ENCODE assay signal across 8 cellular contexts in the genomic region with DNA sequence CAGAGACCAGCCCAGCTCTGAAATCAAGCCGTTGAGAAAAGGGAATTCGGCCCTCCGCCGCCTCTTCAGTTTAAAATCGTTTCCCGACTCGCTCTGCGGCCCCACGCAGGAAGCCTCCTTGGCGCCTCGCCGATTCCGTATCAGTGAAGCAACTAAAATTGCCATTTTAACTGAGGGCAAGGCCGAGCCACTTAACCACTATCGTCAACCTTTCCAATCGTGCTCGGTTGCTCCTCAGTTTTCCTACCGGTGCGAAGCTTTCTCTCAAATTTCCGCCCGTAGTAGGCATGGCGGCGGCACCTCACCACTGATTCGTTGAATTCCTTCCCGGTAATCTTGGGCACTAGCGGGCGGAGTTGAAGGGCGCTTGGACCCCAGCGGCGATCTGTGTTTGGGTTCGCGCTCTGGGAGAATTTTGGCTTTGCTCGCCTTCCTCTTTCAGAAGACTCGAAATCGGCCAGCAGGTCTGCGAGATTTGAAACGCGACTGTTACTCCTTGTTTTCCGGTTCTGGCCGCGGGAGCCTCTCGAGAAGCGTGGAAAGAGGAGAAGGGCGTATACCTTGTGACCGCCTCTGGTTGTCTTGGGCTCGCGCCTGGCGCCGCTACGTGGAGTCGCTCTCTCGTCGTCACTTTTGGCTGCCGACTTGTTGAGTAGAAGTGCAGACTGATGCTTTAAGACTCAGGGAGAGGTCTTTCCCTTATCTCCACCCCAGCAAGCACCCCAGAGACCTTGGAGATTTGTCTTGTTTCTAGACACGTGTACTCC. TPM values are rescaled to one million over a fixed set of nuclear protein-coding genes. Genes with fewer than 3 reads are reported as not detected.
DNase-seq lines count a peak whose midpoint lies in the region; ATAC-seq and TF ChIP-seq lines count a peak whose summit lies in the region.

A gene with protein sequence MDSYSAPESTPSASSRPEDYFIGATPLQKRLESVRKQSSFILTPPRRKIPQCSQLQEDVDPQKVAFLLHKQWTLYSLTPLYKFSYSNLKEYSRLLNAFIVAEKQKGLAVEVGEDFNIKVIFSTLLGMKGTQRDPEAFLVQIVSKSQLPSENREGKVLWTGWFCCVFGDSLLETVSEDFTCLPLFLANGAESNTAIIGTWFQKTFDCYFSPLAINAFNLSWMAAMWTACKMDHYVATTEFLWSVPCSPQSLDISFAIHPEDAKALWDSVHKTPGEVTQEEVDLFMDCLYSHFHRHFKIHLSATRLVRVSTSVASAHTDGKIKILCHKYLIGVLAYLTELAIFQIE (minus strand): TSS at position 569 of the 767 bp plus-strand sequence. CDS start 13,584 bp downstream, outside the sequence.
A gene with protein sequence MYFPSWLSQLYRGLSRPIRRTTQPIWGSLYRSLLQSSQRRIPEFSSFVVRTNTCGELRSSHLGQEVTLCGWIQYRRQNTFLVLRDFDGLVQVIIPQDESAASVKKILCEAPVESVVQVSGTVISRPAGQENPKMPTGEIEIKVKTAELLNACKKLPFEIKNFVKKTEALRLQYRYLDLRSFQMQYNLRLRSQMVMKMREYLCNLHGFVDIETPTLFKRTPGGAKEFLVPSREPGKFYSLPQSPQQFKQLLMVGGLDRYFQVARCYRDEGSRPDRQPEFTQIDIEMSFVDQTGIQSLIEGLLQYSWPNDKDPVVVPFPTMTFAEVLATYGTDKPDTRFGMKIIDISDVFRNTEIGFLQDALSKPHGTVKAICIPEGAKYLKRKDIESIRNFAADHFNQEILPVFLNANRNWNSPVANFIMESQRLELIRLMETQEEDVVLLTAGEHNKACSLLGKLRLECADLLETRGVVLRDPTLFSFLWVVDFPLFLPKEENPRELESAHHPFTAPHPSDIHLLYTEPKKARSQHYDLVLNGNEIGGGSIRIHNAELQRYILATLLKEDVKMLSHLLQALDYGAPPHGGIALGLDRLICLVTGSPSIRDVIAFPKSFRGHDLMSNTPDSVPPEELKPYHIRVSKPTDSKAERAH (plus strand): TSS at position 359 of the 767 bp plus-strand sequence. CDS start 557 bp downstream, outside the sequence.

- peak within 1 kb of the TSS; percentile 99 for H3K27ac Mint-ChIP-seq in activated CD4-positive, alpha-beta T cell treated with anti-CD3 and anti-CD28 coated beads for 36 hours

- intact Hi-C loops in activated CD4-positive, alpha-beta T cell treated with anti-CD3 and anti-CD28 coated beads for 36 hours (cut with DNase I, micrococcal nuclease): loop anchor here (1.0 to 5.0 kb wide), 13 partner anchors 44 to 1292 kb away; partner anchors contain the start of genes KLHL20 (in 2 of the 2), PRDX6 (in 2 of the 2), ZBTB37 (in 2 of the 2) and RABGAP1L (in 1 of the 2)

- H3K36me3 ChIP-seq in kidney epithelial cell (ENCODE audit: control insufficient read depth, insufficient read depth, low read length): no peaks in the 10 kb centered on the region

- POLR2A ChIA-PET in activated CD4-positive, alpha-beta T cell treated with anti-CD3 and anti-CD28 coated beads for 36 hours (lab: Charles Lee): interaction anchor here (0.6 to 1.5 kb wide), 10 partner anchors 12 to 395 kb away, joined by 3 to 15 read pairs (median 5); partner anchors contain the start of genes GAS5, KLHL20 and ZBTB37

- H3K4me1 Mint-ChIP-seq in activated CD4-positive, alpha-beta T cell treated with anti-CD3 and anti-CD28 coated beads for 36 hours: peaks cover 55% of the 10 kb centered on the region

- no peaks in the 10 kb centered on the region for H3K9me3 Mint-ChIP-seq in activated CD4-positive, alpha-beta T cell treated with anti-CD3 and anti-CD28 coated beads for 36 hours (ENCODE audit: low read depth)

- peaks cover 39% of the 10 kb centered on the region for H3K36me3 Mint-ChIP-seq in activated CD4-positive, alpha-beta T cell treated with anti-CD3 and anti-CD28 coated beads for 36 hours (ENCODE audit: low read depth)

- DNase-seq in Ammon's horn (ENCODE audit: low spot score) (peak; percentile 98), GM19238 (ENCODE audit: insufficient read length, low spot score) (peak; percentile 71), NCI-H524 (lab: John Stamatoyannopoulos, UW) (peak; percentile 94 to 98), choroid plexus epithelial cell (ENCODE audit: low read depth) (peak; percentile 99), kidney epithelial cell (ENCODE audit: low read depth) (peak; percentile 92)
- DNase-seq in activated CD4-positive, alpha-beta T cell treated with anti-CD3 and anti-CD28 coated beads for 36 hours: peak; percentile 94
- DNase-seq in stimulated activated CD4-positive, alpha-beta T cell treated with anti-CD3 and anti-CD28 coated beads, Interleukin-15, amount 100 ng/mL, for 48 hours (ENCODE audit: low read depth in 2 of 2): peak; percentile 83 to 85

- peak; percentile 87 for ATAC-seq in HG03442 (IDR thresholded peaks at IDR 0.05; ENCODE audit: unreplicated experiment)
- ATAC-seq in activated CD4-positive, alpha-beta T cell treated with anti-CD3 and anti-CD28 coated beads for 36 hours: peak; percentile 86

- H3K4me3 ChIP-seq in choroid plexus epithelial cell (ENCODE audit: low read depth, low read length) (peak within 1 kb of the TSS; percentile 78), kidney epithelial cell (ENCODE audit: low read depth, low read length) (peak within 1 kb of the TSS; percentile 81)

- CTCF ChIA-PET in activated CD4-positive, alpha-beta T cell treated with anti-CD3 and anti-CD28 coated beads for 36 hours (lab: Charles Lee): interaction anchor here (0.6 to 2.4 kb wide), 8 partner anchors 10 to 1080 kb away, joined by 3 to 17 read pairs (median 4); partner anchors contain the start of genes PRDX6 and ZBTB37

- no peaks in the 10 kb centered on the region for H3K27me3 Mint-ChIP-seq in activated CD4-positive, alpha-beta T cell treated with anti-CD3 and anti-CD28 coated beads for 36 hours

- H3K27me3 ChIP-seq in kidney epithelial cell (ENCODE audit: control insufficient read depth, insufficient read depth, low read length): no peaks in the 10 kb centered on the region

- H3K4me3 Mint-ChIP-seq in activated CD4-positive, alpha-beta T cell treated with anti-CD3 and anti-CD28 coated beads for 36 hours: peak within 1 kb of the TSS; percentile 94

- TF ChIP-seq CTCF in choroid plexus epithelial cell (conservative IDR thresholded peaks at IDR 0.05; ENCODE audit: low read depth, low read length) (no peak), kidney epithelial cell (IDR thresholded peaks at IDR 0.05; ENCODE audit: insufficient read depth, low read length, poor library complexity, severe bottlenecking) (no peak)

RNA-seq across cellular contexts. Expression of the first gene that starts in this region (rescaled TPM):
- total RNA-seq in activated CD4-positive, alpha-beta T cell treated with anti-CD3 and anti-CD28 coated beads for 36 hours: 10 to 100 TPM; 26.1 to 27.2 TPM
- total RNA-seq in kidney epithelial cell: 4.4 and 6.6 TPM in 2 replicates

RNA-seq across cellular contexts. Expression of the second gene that starts in this region (rescaled TPM):
- 10 to 100 TPM; 57.2 to 62.0 TPM for total RNA-seq in activated CD4-positive, alpha-beta T cell treated with anti-CD3 and anti-CD28 coated beads for 36 hours
- 20.8 and 25.4 TPM in 2 replicates for total RNA-seq in kidney epithelial cell

Comparison
In these comparisons a context has a peak if more than half of its experiments do, and no peak if none do; other contexts are left out.
1. Peak in every context shown above with its lines: DNase-seq, ATAC-seq and H3K4me3 ChIP-seq.